Comparison of ENCODE assay signal across 14 cellular contexts in the genomic region with DNA sequence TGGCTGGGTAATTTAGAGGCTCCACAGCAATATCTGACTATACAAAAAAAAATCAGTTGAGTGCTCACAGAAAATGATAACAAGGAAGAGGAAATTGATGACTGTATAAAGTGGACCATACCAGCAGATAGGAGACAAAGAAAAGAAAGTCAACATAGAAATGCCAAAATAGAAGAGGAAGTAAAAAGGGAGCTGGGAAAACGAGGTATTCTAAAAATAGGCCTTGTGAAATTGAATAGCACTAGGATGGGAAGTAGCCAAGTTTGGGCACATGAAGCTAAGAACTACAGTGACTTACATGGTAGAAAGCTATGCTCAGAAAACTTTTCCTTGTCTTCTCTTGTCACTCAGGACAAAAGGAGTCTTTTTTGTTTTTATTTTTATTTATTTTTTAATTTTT.
"Had no signal": no experiment of that assay in that cellular context is flagged by ENCODE, and none has a peak within 500 bp of the region (broad histone marks: within the 10 kb centered on the region; RNA-seq: fewer than 3 reads in every experiment).

No MANE protein-coding gene starts in this region.

- H3K4me1 Mint-ChIP-seq: activated CD4-positive, alpha-beta memory T cell treated with anti-CD3 and anti-CD28 coated beads, Interleukin-2, amount 10 ng/mL, durations not matched to agents 7 days and 5 days; activated naive CD4-positive, alpha-beta T cell treated with anti-CD3 and anti-CD28 coated beads, Interleukin-2, amount 10 ng/mL, durations not matched to agents 7 days and 5 days; WTC11 had no signal

- DNase-seq: activated CD4-positive, alpha-beta memory T cell treated with anti-CD3 and anti-CD28 coated beads, Interleukin-2, amount 10 ng/mL, durations not matched to agents 7 days and 5 days; activated CD4-positive, alpha-beta T cell treated with anti-CD3 and anti-CD28 coated beads for 4 hours; activated naive CD4-positive, alpha-beta T cell treated with anti-CD3 and anti-CD28 coated beads, Interleukin-2, amount 10 ng/mL, durations not matched to agents 7 days and 5 days; activated T-cell treated with anti-CD3 and anti-CD28 coated beads, Interleukin-2, amount 50 U/mL, for 24 hours; erythroblast; gastrocnemius medialis; heart right ventricle; left colon; mucosa of descending colon; naive thymus-derived CD4-positive, alpha-beta T cell; ovary; stimulated activated naive CD8-positive, alpha-beta T cell treated with anti-CD3 and anti-CD28 coated beads, Interleukin-15, amount 100 ng/mL, for 72 hours; T-helper 9 cell had no signal

- H3K27me3 Mint-ChIP-seq: activated naive CD4-positive, alpha-beta T cell treated with anti-CD3 and anti-CD28 coated beads, Interleukin-2, amount 10 ng/mL, durations not matched to agents 7 days and 5 days; activated T-cell treated with anti-CD3 and anti-CD28 coated beads, Interleukin-2, amount 50 U/mL, for 24 hours; stimulated activated naive CD8-positive, alpha-beta T cell treated with anti-CD3 and anti-CD28 coated beads, Interleukin-15, amount 100 ng/mL, for 72 hours had no signal

- H3K27ac Mint-ChIP-seq: activated CD4-positive, alpha-beta memory T cell treated with anti-CD3 and anti-CD28 coated beads, Interleukin-2, amount 10 ng/mL, durations not matched to agents 7 days and 5 days; activated naive CD4-positive, alpha-beta T cell treated with anti-CD3 and anti-CD28 coated beads, Interleukin-2, amount 10 ng/mL, durations not matched to agents 7 days and 5 days; activated T-cell treated with anti-CD3 and anti-CD28 coated beads, Interleukin-2, amount 50 U/mL, for 24 hours; naive thymus-derived CD4-positive, alpha-beta T cell; stimulated activated naive CD8-positive, alpha-beta T cell treated with anti-CD3 and anti-CD28 coated beads, Interleukin-15, amount 100 ng/mL, for 72 hours; WTC11 had no signal

- H3K36me3 Mint-ChIP-seq: activated naive CD4-positive, alpha-beta T cell treated with anti-CD3 and anti-CD28 coated beads, Interleukin-2, amount 10 ng/mL, durations not matched to agents 7 days and 5 days; naive thymus-derived CD4-positive, alpha-beta T cell; WTC11 had no signal

- H3K4me3 Mint-ChIP-seq: activated CD4-positive, alpha-beta memory T cell treated with anti-CD3 and anti-CD28 coated beads, Interleukin-2, amount 10 ng/mL, durations not matched to agents 7 days and 5 days; activated naive CD4-positive, alpha-beta T cell treated with anti-CD3 and anti-CD28 coated beads, Interleukin-2, amount 10 ng/mL, durations not matched to agents 7 days and 5 days; activated T-cell treated with anti-CD3 and anti-CD28 coated beads, Interleukin-2, amount 50 U/mL, for 24 hours; naive thymus-derived CD4-positive, alpha-beta T cell; stimulated activated naive CD8-positive, alpha-beta T cell treated with anti-CD3 and anti-CD28 coated beads, Interleukin-15, amount 100 ng/mL, for 72 hours; WTC11 had no signal

- H3K9me3 Mint-ChIP-seq: activated CD4-positive, alpha-beta memory T cell treated with anti-CD3 and anti-CD28 coated beads, Interleukin-2, amount 10 ng/mL, durations not matched to agents 7 days and 5 days; activated naive CD4-positive, alpha-beta T cell treated with anti-CD3 and anti-CD28 coated beads, Interleukin-2, amount 10 ng/mL, durations not matched to agents 7 days and 5 days; activated T-cell treated with anti-CD3 and anti-CD28 coated beads, Interleukin-2, amount 50 U/mL, for 24 hours; naive thymus-derived CD4-positive, alpha-beta T cell had no signal
